In genomic region chr5:134139891-134140469, GRCh38 we compare ENCODE assay signal across 9 cellular contexts. TPM values are rescaled to one million over a fixed set of nuclear protein-coding genes. Genes with fewer than 3 reads are reported as not detected.
DNase-seq lines count a peak whose midpoint lies in the region; ATAC-seq and TF ChIP-seq lines count a peak whose summit lies in the region.
"Had no signal": no experiment of that assay in that cellular context is flagged by ENCODE, and none has a peak within 500 bp of the region (broad histone marks: within the 10 kb centered on the region; RNA-seq: fewer than 3 reads in every experiment).

No MANE protein-coding gene starts in this region.

- intact Hi-C loops in cardiac septum (cut with DNase I) (loop anchor here (2.0 kb wide), 1 partner anchor 39 kb away; no protein-coding TSS in a partner anchor), Right ventricle myocardium inferior (cut with DNase I) (loop anchor here (1.0 to 2.0 kb wide), 2 partner anchors 38 to 101 kb away; no protein-coding TSS in a partner anchor), sciatic nerve (cut with DNase I) (loop anchor here (2.0 to 5.0 kb wide), 2 partner anchors 37 to 98 kb away; no protein-coding TSS in a partner anchor)

- H3K27ac Mint-ChIP-seq in activated naive CD4-positive, alpha-beta T cell treated with anti-CD3 and anti-CD28 coated beads, Interleukin-2, amount 50 U/mL, for 24 hours: peak overlapping the region; percentile 76
- H3K27ac Mint-ChIP-seq in memory B cell (peak overlapping the region; percentile 98), type B pancreatic cell (no peak overlapping the region)
- H3K27ac Mint-ChIP-seq: T-helper 1 cell treated with Interleukin-12 subunit alpha and Interleukin-12 subunit beta and Interleukin-4 antibody, amounts not matched to agents 30 μg/mL and 1 μg/mL, for 36 hours had no signal

- H3K9me3 Mint-ChIP-seq in activated naive CD4-positive, alpha-beta T cell treated with anti-CD3 and anti-CD28 coated beads, Interleukin-2, amount 50 U/mL, for 24 hours: no peaks in the 10 kb centered on the region
- H3K9me3 Mint-ChIP-seq in memory B cell (no peaks in the 10 kb centered on the region), type B pancreatic cell (no peaks in the 10 kb centered on the region)
- H3K9me3 Mint-ChIP-seq: T-helper 1 cell treated with Interleukin-12 subunit alpha and Interleukin-12 subunit beta and Interleukin-4 antibody, amounts not matched to agents 30 μg/mL and 1 μg/mL, for 36 hours had no signal

- H3K4me3 Mint-ChIP-seq in activated naive CD4-positive, alpha-beta T cell treated with anti-CD3 and anti-CD28 coated beads, Interleukin-2, amount 50 U/mL, for 24 hours: no peak overlapping the region
- H3K4me3 Mint-ChIP-seq in memory B cell (no peak overlapping the region), type B pancreatic cell (no peak overlapping the region)
- H3K4me3 Mint-ChIP-seq: T-helper 1 cell treated with Interleukin-12 subunit alpha and Interleukin-12 subunit beta and Interleukin-4 antibody, amounts not matched to agents 30 μg/mL and 1 μg/mL, for 36 hours had no signal

- peak; percentile 51 for DNase-seq in cardiac septum (ENCODE audit: low spot score)
- no peak for DNase-seq in Right ventricle myocardium inferior (ENCODE audit: missing footprints)
- DNase-seq in memory B cell (ENCODE audit: low spot score in 2 of 2): peak in 1 of 2 donors; percentile 10
- peak; percentile 52 for DNase-seq in type B pancreatic cell (ENCODE audit: extremely low spot score, unreplicated experiment)
- no peak for DNase-seq in DMS153 (lab: John Stamatoyannopoulos, UW)
- no peak for DNase-seq in sciatic nerve (ENCODE audit: low spot score)

- no peak for ATAC-seq in Right ventricle myocardium inferior
- ATAC-seq in memory B cell (ENCODE audit: low read depth): no peak
- no peak for ATAC-seq in HG03108 (IDR thresholded peaks at IDR 0.05; ENCODE audit: unreplicated experiment)
- ATAC-seq in sciatic nerve: no peak

- H3K4me1 Mint-ChIP-seq in activated naive CD4-positive, alpha-beta T cell treated with anti-CD3 and anti-CD28 coated beads, Interleukin-2, amount 50 U/mL, for 24 hours: peaks cover 75% of the 10 kb centered on the region
- H3K4me1 Mint-ChIP-seq in memory B cell (peaks cover 38% of the 10 kb centered on the region), type B pancreatic cell (ENCODE audit: unreplicated experiment) (peaks cover 16% of the 10 kb centered on the region)

- no peak for TF ChIP-seq CTCF in type B pancreatic cell (conservative IDR thresholded peaks at IDR 0.05)

- H3K27me3 Mint-ChIP-seq in activated naive CD4-positive, alpha-beta T cell treated with anti-CD3 and anti-CD28 coated beads, Interleukin-2, amount 50 U/mL, for 24 hours: no peaks in the 10 kb centered on the region
- H3K27me3 Mint-ChIP-seq in memory B cell: no peaks in the 10 kb centered on the region
- H3K27me3 Mint-ChIP-seq in type B pancreatic cell: no peaks in the 10 kb centered on the region

- peaks cover 18% of the 10 kb centered on the region for H3K36me3 Mint-ChIP-seq in activated naive CD4-positive, alpha-beta T cell treated with anti-CD3 and anti-CD28 coated beads, Interleukin-2, amount 50 U/mL, for 24 hours
- H3K36me3 Mint-ChIP-seq in memory B cell: peaks cover 17% of the 10 kb centered on the region
- peaks cover 12% of the 10 kb centered on the region for H3K36me3 Mint-ChIP-seq in type B pancreatic cell

RNA-seq across cellular contexts. Expression of gene TCF7, which starts 25.5 kb away (rescaled TPM):
- total RNA-seq in cardiac septum (2.2 TPM), Right ventricle myocardium inferior (2.8 TPM), type B pancreatic cell (ENCODE audit: low replicate concordance) (6.2 and 11.7 TPM in 2 replicates), sciatic nerve (8.5 TPM)

RNA-seq across cellular contexts. Expression of gene SKP1, which starts 36.8 kb away (rescaled TPM):
- total RNA-seq in cardiac septum (494 TPM), Right ventricle myocardium inferior (458 TPM), type B pancreatic cell (ENCODE audit: low replicate concordance) (308 and 332 TPM in 2 replicates), sciatic nerve (295 TPM)

Comparison
In these comparisons a context has a peak if more than half of its experiments do, and no peak if none do; other contexts are left out.
1. DNase-seq: peak in cardiac septum (single experiment) and type B pancreatic cell (single experiment); none in Right ventricle myocardium inferior (single experiment), DMS153 (single experiment) and sciatic nerve (single experiment).